1 cellular context compared by ENCODE assay signal in genomic region chr1:91589438-91589837, GRCh38.
TF ChIP-seq lines count a peak whose summit lies in the region.

No MANE protein-coding gene starts in this region.

TF ChIP-seq in GM23338, 12 proteins besides CTCF, POLR2A, EP300 and RAD21 (continued from another document):
- TF ChIP-seq REST (IDR thresholded peaks at IDR 0.05; ENCODE audit: unreplicated experiment): no peak
